In genomic region chr3:59268170-59268569, GRCh38 we compare ENCODE assay signal across 13 cellular contexts.
A peak's percentile ranks its signal among the peaks of the same experiment; 100 is the strongest.
DNase-seq lines count a peak whose midpoint lies in the region; ATAC-seq and TF ChIP-seq lines count a peak whose summit lies in the region.
"Had no signal": no experiment of that assay in that cellular context is flagged by ENCODE, and none has a peak within 500 bp of the region (broad histone marks: within the 10 kb centered on the region; RNA-seq: fewer than 3 reads in every experiment).

No MANE protein-coding gene starts in this region.

- H3K27me3 ChIP-seq in trophoblast cell (ENCODE audit: insufficient read depth, low read length), result no peaks in the 10 kb centered on the region
- H3K27me3 ChIP-seq: SJSA1 had no signal

- no peaks in the 10 kb centered on the region for H3K27me3 Mint-ChIP-seq in activated CD4-positive, alpha-beta T cell treated with anti-CD3 and anti-CD28 coated beads, Interleukin-2, amount 10 ng/mL, durations not matched to agents 7 days and 5 days
- peaks cover 6 to 26% of the 10 kb centered on the region in 2 donors for H3K27me3 Mint-ChIP-seq in natural killer cell (ENCODE audit: low read depth in 2 of 2)

- in situ Hi-C loops in SK-MEL-5 (cut with HindIII; ENCODE audit: low pct_unique_long_range_greater_than_20kb, low sequenced_read_pairs), result no loop called here

- ATAC-seq in stimulated activated naive CD8-positive, alpha-beta T cell treated with anti-CD3 and anti-CD28 coated beads, Interleukin-15, Interleukin-2, amounts not matched to agents 100 U/mL and 50 U/mL, for 24 hours, result no peak
- ATAC-seq in natural killer cell, result no peak
- ATAC-seq: CD8-positive, alpha-beta T cell had no signal

- WGBS in trophoblast cell (ENCODE audit: extremely low coverage, insufficient coverage, insufficient read length), result no CpG with 5 or more reads among the region's 1 CpG

- no peaks in the 10 kb centered on the region for H3K9me3 ChIP-seq in trophoblast cell (ENCODE audit: insufficient read depth, low read depth, low read length)
- H3K9me3 ChIP-seq: SJSA1 had no signal

- no peak overlapping the region for H3K4me3 Mint-ChIP-seq in activated CD4-positive, alpha-beta T cell treated with anti-CD3 and anti-CD28 coated beads, Interleukin-2, amount 10 ng/mL, durations not matched to agents 7 days and 5 days
- H3K4me3 Mint-ChIP-seq in natural killer cell, result no peak overlapping the region
- H3K4me3 Mint-ChIP-seq: CD8-positive, alpha-beta T cell had no signal

- no peak overlapping the region for H4K12ac ChIP-seq in trophoblast cell (ENCODE audit: low read depth, low read length)

- no peaks in the 10 kb centered on the region for H3K36me3 ChIP-seq in trophoblast cell (ENCODE audit: control insufficient read depth in 1 of 2, insufficient read depth in 2 of 2, low read length in 2 of 2)
- H3K36me3 ChIP-seq: SJSA1 had no signal

- H4K91ac ChIP-seq in trophoblast cell (ENCODE audit: low read depth, low read length), result peak overlapping the region; percentile 63

- H3K4me1 Mint-ChIP-seq in activated CD4-positive, alpha-beta T cell treated with anti-CD3 and anti-CD28 coated beads, Interleukin-2, amount 10 ng/mL, durations not matched to agents 7 days and 5 days, result no peaks in the 10 kb centered on the region
- H3K4me1 Mint-ChIP-seq in natural killer cell, result no peaks in the 10 kb centered on the region

- H3K4me3 ChIP-seq in epithelial cell of esophagus (ENCODE audit: low read length) (no peak overlapping the region), trophoblast cell (ENCODE audit: low read depth, low read length) (no peak overlapping the region)
- H3K4me3 ChIP-seq: SJSA1 had no signal

- H2BK12ac ChIP-seq in trophoblast cell (ENCODE audit: low read length), result peak overlapping the region; percentile 88

- no peaks in the 10 kb centered on the region for H3K79me2 ChIP-seq in trophoblast cell (ENCODE audit: control insufficient read depth, insufficient read depth, low read length, poor library complexity)

- POLR2A ChIA-PET in activated CD4-positive, alpha-beta T cell treated with anti-CD3 and anti-CD28 coated beads, Interleukin-2, amount 10 ng/mL, durations not matched to agents 7 days and 5 days (lab: Charles Lee), result no interaction called here

- H3K23ac ChIP-seq in trophoblast cell (ENCODE audit: low read length), result no peak overlapping the region

- H3K27ac Mint-ChIP-seq in activated CD4-positive, alpha-beta T cell treated with anti-CD3 and anti-CD28 coated beads, Interleukin-2, amount 10 ng/mL, durations not matched to agents 7 days and 5 days, result no peak overlapping the region
- H3K27ac Mint-ChIP-seq in natural killer cell, result no peak overlapping the region
- H3K27ac Mint-ChIP-seq: CD8-positive, alpha-beta T cell had no signal

- H3K4me1 ChIP-seq in trophoblast cell (ENCODE audit: control insufficient read depth in 1 of 2, insufficient read depth in 2 of 2, low read length in 2 of 2), result peaks cover 6 to 10% of the 10 kb centered on the region in 2 experiments

- H3K14ac ChIP-seq in trophoblast cell (ENCODE audit: low read length), result peak overlapping the region; percentile 35

- TF ChIP-seq CTCF in epithelial cell of esophagus (IDR thresholded peaks at IDR 0.05; ENCODE audit: insufficient read depth, low read depth, low read length, missing control alignments), result no peak
- TF ChIP-seq CTCF in natural killer cell (IDR thresholded peaks at IDR 0.05), result no peak

- no peak overlapping the region for H3K4ac ChIP-seq in trophoblast cell (ENCODE audit: low read depth, low read length)

- peaks cover 10% of the 10 kb centered on the region for H3K79me1 ChIP-seq in trophoblast cell (ENCODE audit: low read length)

- H3K36me3 Mint-ChIP-seq in activated CD4-positive, alpha-beta T cell treated with anti-CD3 and anti-CD28 coated beads, Interleukin-2, amount 10 ng/mL, durations not matched to agents 7 days and 5 days (ENCODE audit: low read depth), result no peaks in the 10 kb centered on the region
- no peaks in the 10 kb centered on the region for H3K36me3 Mint-ChIP-seq in natural killer cell
- H3K36me3 Mint-ChIP-seq: CD8-positive, alpha-beta T cell had no signal

- no peak overlapping the region for H3K27ac ChIP-seq in trophoblast cell (ENCODE audit: low read depth, low read length)

- intact Hi-C loops in natural killer cell (cut with micrococcal nuclease), result no loop called here

- H3K9ac ChIP-seq in trophoblast cell (ENCODE audit: low read length), result no peak overlapping the region

- DNase-seq in EL (peak; percentile 6), SK-MEL-5 (ENCODE audit: low read depth, low spot score) (peak; percentile 26), epithelial cell of esophagus (ENCODE audit: low read depth) (peak; percentile 35), trophoblast cell (peak in 1 of 2 donors; percentile 37), natural killer cell (no peak)
- no peak for DNase-seq in stimulated activated naive CD8-positive, alpha-beta T cell treated with anti-CD3 and anti-CD28 coated beads, Interleukin-15, Interleukin-2, amounts not matched to agents 100 U/mL and 50 U/mL, for 24 hours
- DNase-seq in activated CD4-positive, alpha-beta T cell treated with anti-CD3 and anti-CD28 coated beads, Interleukin-2, amount 10 ng/mL, durations not matched to agents 7 days and 5 days, result no peak
- DNase-seq: CD8-positive, alpha-beta T cell; NCI-H1417 treated with DMSO at 0.1 percent for 48 hours; NCI-H2081; NCI-H526 treated with DMSO at 0.1 percent for 48 hours; RPMI8226 had no signal

- peak overlapping the region; percentile 54 for H3K18ac ChIP-seq in trophoblast cell (ENCODE audit: low read length)

- H2AFZ ChIP-seq in trophoblast cell (ENCODE audit: insufficient read depth, low read length, poor library complexity), result no peak overlapping the region

- CTCF ChIA-PET in activated CD4-positive, alpha-beta T cell treated with anti-CD3 and anti-CD28 coated beads, Interleukin-2, amount 10 ng/mL, durations not matched to agents 7 days and 5 days (lab: Charles Lee), result interaction anchor here (1.0 to 1.5 kb wide), 2 partner anchors 18 to 297 kb away, joined by 3 to 4 read pairs; no protein-coding TSS in a partner anchor

- H3K4me2 ChIP-seq in trophoblast cell (ENCODE audit: low read length), result no peak overlapping the region

- H2AK5ac ChIP-seq in trophoblast cell (ENCODE audit: low read length), result peak overlapping the region; percentile 30

- H4K8ac ChIP-seq in trophoblast cell (ENCODE audit: low read depth, low read length), result peak overlapping the region; percentile 48

- H2BK5ac ChIP-seq in trophoblast cell (ENCODE audit: low read depth, low read length, poor library complexity), result peak overlapping the region; percentile 36

- peak overlapping the region; percentile 56 for H2BK120ac ChIP-seq in trophoblast cell (ENCODE audit: insufficient read depth, low read length, poor library complexity)

- H3K9me3 Mint-ChIP-seq in activated CD4-positive, alpha-beta T cell treated with anti-CD3 and anti-CD28 coated beads, Interleukin-2, amount 10 ng/mL, durations not matched to agents 7 days and 5 days, result peaks cover 14% of the 10 kb centered on the region
- H3K9me3 Mint-ChIP-seq in natural killer cell, result no peaks in the 10 kb centered on the region

Comparison
In these comparisons a context has a peak if more than half of its experiments do, and no peak if none do; other contexts are left out.
1. DNase-seq: peak in EL (single experiment), SK-MEL-5 (single experiment) and epithelial cell of esophagus (single experiment); none in stimulated activated naive CD8-positive, alpha-beta T cell treated with anti-CD3 and anti-CD28 coated beads, Interleukin-15, Interleukin-2, amounts not matched to agents 100 U/mL and 50 U/mL, for 24 hours (single experiment), activated CD4-positive, alpha-beta T cell treated with anti-CD3 and anti-CD28 coated beads, Interleukin-2, amount 10 ng/mL, durations not matched to agents 7 days and 5 days (single experiment) and natural killer cell (single experiment).